In genomic region chr14:91317381-91318313, GRCh38 we compare ENCODE assay signal across 8 cellular contexts.
DNase-seq lines count a peak whose midpoint lies in the region; ATAC-seq, FAIRE-seq and TF ChIP-seq lines count a peak whose summit lies in the region.

No MANE protein-coding gene starts in this region.

- TF ChIP-seq CTCF in AG09309 (IDR thresholded peaks at IDR 0.05; ENCODE audit: control insufficient read depth, insufficient read depth, low read depth, low read length, missing control alignments), result peak; percentile 7

- H2AK5ac ChIP-seq in neuronal stem cell (ENCODE audit: low read depth, low read length), result no peak overlapping the region

- H3K9ac ChIP-seq in neuronal stem cell (ENCODE audit: low read depth, low read length, poor library complexity), result no peak overlapping the region

- no peaks in the 10 kb centered on the region for H3K9me3 Mint-ChIP-seq in central memory CD8-positive, alpha-beta T cell

- no peak overlapping the region for H4K8ac ChIP-seq in neuronal stem cell (ENCODE audit: low read depth, low read length)

- WGBS in neuronal stem cell (ENCODE audit: extremely low coverage in 2 of 2, insufficient read length in 2 of 2, insufficient replicate concordance in 1 of 2), 2 donors, result no CpG with 5 or more reads among the region's 22 CpGs

- peaks cover 59% of the 10 kb centered on the region for H3K4me1 Mint-ChIP-seq in central memory CD8-positive, alpha-beta T cell

- H3K14ac ChIP-seq in neuronal stem cell (ENCODE audit: low read length), result no peak overlapping the region

- no peak overlapping the region for H3K27ac ChIP-seq in neuronal stem cell (replicated peaks; ENCODE audit: low read length)

- no peak overlapping the region for H3K4me2 ChIP-seq in neuronal stem cell (ENCODE audit: insufficient read depth, low read length, poor library complexity, severe bottlenecking)

- H3K4me1 ChIP-seq in neuronal stem cell (ENCODE audit: control insufficient read depth in 2 of 2, insufficient read depth in 1 of 2, low read depth in 1 of 2, low read length in 2 of 2), result no peaks in the 10 kb centered on the region

- no peak overlapping the region for H3K18ac ChIP-seq in neuronal stem cell (ENCODE audit: low read length)

- H3K4ac ChIP-seq in neuronal stem cell (ENCODE audit: low read length), result no peak overlapping the region

- no peak overlapping the region for H3K4me3 ChIP-seq in AG09309 (ENCODE audit: control insufficient read depth, low read depth, low read length)
- no peak overlapping the region for H3K4me3 ChIP-seq in neuronal stem cell (ENCODE audit: low read length in 2 of 2)

- H3K23ac ChIP-seq in neuronal stem cell (ENCODE audit: low read depth, low read length, poor library complexity), result no peak overlapping the region

- peak overlapping the region; percentile 57 for H2BK5ac ChIP-seq in neuronal stem cell (ENCODE audit: low read length)

- peak; percentile 58 for FAIRE-seq in HTR-8/SVneo (lab: Jason Lieb, UNC)

- H3K9me3 ChIP-seq in neuronal stem cell (replicated peaks in 1 of 2; ENCODE audit: control insufficient read depth in 2 of 2, insufficient read depth in 1 of 2, low read depth in 1 of 2, low read length in 2 of 2), result peaks cover 13 to 31% of the 10 kb centered on the region in 2 donors

- H3K27me3 ChIP-seq in neuronal stem cell (ENCODE audit: control insufficient read depth in 3 of 3, insufficient read depth in 3 of 3, low read depth in 1 of 3, low read length in 3 of 3), result no peaks in the 10 kb centered on the region

- no peak for DNase-seq in AG09309 (ENCODE audit: low read depth)
- DNase-seq in HTR-8/SVneo (ENCODE audit: insufficient read length, low spot score), result peak; percentile 29
- peak; percentile 79 for DNase-seq in activated CD4-positive, CD25-positive, alpha-beta regulatory T cell treated with anti-CD3 and anti-CD28 coated beads, Interleukin-2, amount 50 U/mL, for 72 hours
- peak; percentile 61 to 72 for DNase-seq in central memory CD8-positive, alpha-beta T cell (ENCODE audit: low spot score in 2 of 2)
- DNase-seq in neuronal stem cell (ENCODE audit: low spot score), result no peak
- DNase-seq in middle frontal gyrus (ENCODE audit: extremely low spot score, low spot score), result no peak

- H3K27me3 Mint-ChIP-seq in central memory CD8-positive, alpha-beta T cell, result no peaks in the 10 kb centered on the region

- H4K91ac ChIP-seq in neuronal stem cell (ENCODE audit: low read depth, low read length, poor library complexity), result no peak overlapping the region

- ATAC-seq in central memory CD8-positive, alpha-beta T cell (replicated peaks; ENCODE audit: extremely low read depth, poor library complexity, severe bottlenecking), result peak; percentile 49
- ATAC-seq in GM19023 (IDR thresholded peaks at IDR 0.05; ENCODE audit: unreplicated experiment), result no peak
- ATAC-seq in GM19328 (IDR thresholded peaks at IDR 0.05; ENCODE audit: unreplicated experiment), result no peak

- H2BK12ac ChIP-seq in neuronal stem cell (ENCODE audit: low read length), result no peak overlapping the region

- H3K36me3 ChIP-seq in neuronal stem cell (replicated peaks in 1 of 2; ENCODE audit: control insufficient read depth in 2 of 2, insufficient read depth in 2 of 2, low read length in 2 of 2), result peaks cover 85 to 96% of the 10 kb centered on the region in 2 donors

- peak overlapping the region; percentile 98 for H3K27ac Mint-ChIP-seq in central memory CD8-positive, alpha-beta T cell (ENCODE audit: low read depth)

- H3K79me1 ChIP-seq in neuronal stem cell (ENCODE audit: low read depth, low read length), result peaks cover 13% of the 10 kb centered on the region

- no peak overlapping the region for H2AFZ ChIP-seq in neuronal stem cell (ENCODE audit: low read length)

- no peak overlapping the region for H2BK120ac ChIP-seq in neuronal stem cell (ENCODE audit: low read depth, low read length)

- no peak overlapping the region for H2BK15ac ChIP-seq in neuronal stem cell (ENCODE audit: low read length)

- H3K4me3 Mint-ChIP-seq in central memory CD8-positive, alpha-beta T cell, result peak overlapping the region; percentile 67

- H3K36me3 Mint-ChIP-seq in central memory CD8-positive, alpha-beta T cell (ENCODE audit: insufficient read depth), result peaks cover 79% of the 10 kb centered on the region

Comparison
In these comparisons a context has a peak if more than half of its experiments do, and no peak if none do; other contexts are left out.
1. DNase-seq: peak in HTR-8/SVneo (single experiment), activated CD4-positive, CD25-positive, alpha-beta regulatory T cell treated with anti-CD3 and anti-CD28 coated beads, Interleukin-2, amount 50 U/mL, for 72 hours (single experiment) and central memory CD8-positive, alpha-beta T cell (2 of 2); none in AG09309 (single experiment), neuronal stem cell (single experiment) and middle frontal gyrus (single experiment).